ENCODE assay signal across 1 cellular context in the genomic region with DNA sequence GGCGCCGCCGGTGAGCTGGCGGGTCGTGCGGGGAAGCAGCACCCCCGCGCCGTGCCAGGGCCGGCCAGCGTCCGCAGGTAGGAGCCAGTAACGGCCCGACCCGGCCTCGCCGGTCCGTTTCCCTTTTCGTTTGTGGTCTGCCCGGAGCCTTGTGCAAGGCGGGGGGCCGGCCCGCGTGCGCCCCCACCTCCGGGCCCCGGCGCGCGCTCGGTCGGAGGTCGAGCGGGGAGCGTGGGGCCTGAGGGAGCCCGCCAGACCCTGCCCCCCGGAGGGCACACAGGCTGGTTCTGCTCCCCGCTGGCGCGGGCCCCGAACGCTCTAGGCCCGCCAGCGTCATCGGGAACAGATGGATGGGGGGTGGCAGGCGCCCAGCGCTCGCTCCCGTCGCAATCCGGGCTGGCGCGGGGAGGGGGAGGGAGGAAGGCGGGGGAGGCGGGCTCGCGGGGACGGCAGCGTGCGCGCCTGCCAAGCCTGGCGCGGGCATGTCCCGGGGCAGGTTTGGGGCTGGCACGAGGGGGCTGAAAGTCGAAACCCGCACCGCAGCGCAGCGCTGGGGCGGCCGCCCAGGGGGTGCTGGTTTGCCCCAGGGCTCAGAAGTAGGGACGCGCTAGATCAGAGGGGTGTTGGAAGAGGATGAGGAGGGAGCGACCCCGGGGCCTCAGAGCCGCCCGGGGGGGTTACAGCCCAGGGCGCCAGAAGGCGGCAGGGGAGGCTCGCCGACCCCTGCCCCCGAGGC.
TF ChIP-seq lines count a peak whose summit lies in the region.

No MANE protein-coding gene starts in this region.

TF ChIP-seq in A549, 52 proteins besides CTCF, POLR2A, EP300 and RAD21 (continued from another document):
- TF ChIP-seq, protein P1, sequence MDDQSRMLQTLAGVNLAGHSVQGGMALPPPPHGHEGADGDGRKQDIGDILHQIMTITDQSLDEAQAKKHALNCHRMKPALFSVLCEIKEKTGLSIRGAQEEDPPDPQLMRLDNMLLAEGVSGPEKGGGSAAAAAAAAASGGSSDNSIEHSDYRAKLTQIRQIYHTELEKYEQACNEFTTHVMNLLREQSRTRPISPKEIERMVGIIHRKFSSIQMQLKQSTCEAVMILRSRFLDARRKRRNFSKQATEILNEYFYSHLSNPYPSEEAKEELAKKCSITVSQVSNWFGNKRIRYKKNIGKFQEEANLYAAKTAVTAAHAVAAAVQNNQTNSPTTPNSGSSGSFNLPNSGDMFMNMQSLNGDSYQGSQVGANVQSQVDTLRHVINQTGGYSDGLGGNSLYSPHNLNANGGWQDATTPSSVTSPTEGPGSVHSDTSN (IDR thresholded peaks at IDR 0.05): 0 out of 2 replicates have a peak, but pooled peaks have one; percentile 9
- peak; percentile 73 for TF ChIP-seq PHF8 (IDR thresholded peaks at IDR 0.05; ENCODE audit: borderline replicate concordance, low read depth)
